Comparison of ENCODE assay signal across 10 cellular contexts in the genomic region with DNA sequence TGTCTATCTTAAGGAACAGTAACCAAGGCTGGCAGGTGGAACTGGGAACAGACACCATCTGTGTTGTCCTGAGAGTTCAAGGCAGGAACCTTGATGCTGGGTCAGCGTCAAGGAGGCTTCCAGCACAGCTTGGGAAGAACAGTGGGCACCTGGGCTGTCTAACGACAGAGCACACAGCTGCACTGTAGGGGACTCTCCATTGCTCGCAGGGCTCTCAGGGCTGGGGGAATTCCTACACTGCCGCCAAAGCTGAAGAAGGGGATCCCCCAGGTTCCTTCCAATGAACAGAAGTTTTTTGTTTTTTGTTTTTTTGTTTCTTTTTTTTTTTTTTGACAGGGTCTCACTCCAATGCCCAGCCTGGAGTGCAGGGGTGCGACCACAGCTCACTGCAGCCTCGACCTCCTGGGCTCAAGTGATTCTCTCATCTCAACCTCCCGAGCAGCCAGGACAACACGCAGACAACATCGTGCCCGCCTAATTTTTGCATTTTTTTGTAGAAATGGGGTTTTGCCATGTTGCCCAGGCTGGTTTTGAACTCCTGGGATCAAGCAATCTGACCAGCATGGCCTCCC.
A peak's percentile ranks its signal among the peaks of the same experiment; 100 is the strongest.
DNase-seq lines count a peak whose midpoint lies in the region; ATAC-seq and TF ChIP-seq lines count a peak whose summit lies in the region.
"Had no signal": no experiment of that assay in that cellular context is flagged by ENCODE, and none has a peak within 500 bp of the region (broad histone marks: within the 10 kb centered on the region; RNA-seq: fewer than 3 reads in every experiment).

No MANE protein-coding gene starts in this region.

- TF ChIP-seq CTCF in sigmoid colon (IDR thresholded peaks at IDR 0.05) = no peak

- H3K4me3 ChIP-seq in sigmoid colon (no peak overlapping the region), MG63 (no peak overlapping the region)

- H3K4me1 ChIP-seq in sigmoid colon = peaks cover 0 to 16% (median 10%) of the 10 kb centered on the region in 4 donors

- 78 to 93% methylated on average over 10 of the region's 10 CpGs for WGBS in sigmoid colon, 2 donors

- intact Hi-C loops in activated CD4-positive, alpha-beta T cell treated with anti-CD3 and anti-CD28 coated beads for 36 hours (cut with DNase I, micrococcal nuclease) = no loop called here
- intact Hi-C loops in sigmoid colon (cut with DNase I) = loop anchor here (10.0 kb wide), 1 partner anchor 481 kb away; a partner anchor contains a TSS

- H3K27ac Mint-ChIP-seq in activated CD4-positive, alpha-beta T cell treated with anti-CD3 and anti-CD28 coated beads for 36 hours = peak overlapping the region; percentile 33

- H3K27me3 ChIP-seq in sigmoid colon (no peaks in the 10 kb centered on the region), MG63 (no peaks in the 10 kb centered on the region)

- ATAC-seq in activated CD4-positive, alpha-beta T cell treated with anti-CD3 and anti-CD28 coated beads for 36 hours = peak; percentile 63
- ATAC-seq in GM21529 (IDR thresholded peaks at IDR 0.05; ENCODE audit: unreplicated experiment) (peak; percentile 49), HG03378 (IDR thresholded peaks at IDR 0.05; ENCODE audit: unreplicated experiment) (peak; percentile 46)
- ATAC-seq: naive thymus-derived CD4-positive, alpha-beta T cell had no signal

- peak overlapping the region in 3 of 4 donors; percentile 45 to 69 (median 65) for H3K27ac ChIP-seq in sigmoid colon

- CTCF ChIA-PET in activated CD4-positive, alpha-beta T cell treated with anti-CD3 and anti-CD28 coated beads for 36 hours (lab: Charles Lee) = interaction anchor here (1.1 kb wide), 2 partner anchors 16 to 25 kb away, joined by 3 to 4 read pairs; no protein-coding TSS in a partner anchor

- no peak overlapping the region for H3K4me3 Mint-ChIP-seq in activated CD4-positive, alpha-beta T cell treated with anti-CD3 and anti-CD28 coated beads for 36 hours

- H3K36me3 Mint-ChIP-seq in activated CD4-positive, alpha-beta T cell treated with anti-CD3 and anti-CD28 coated beads for 36 hours (ENCODE audit: low read depth) = no peaks in the 10 kb centered on the region
- H3K36me3 Mint-ChIP-seq: naive thymus-derived CD4-positive, alpha-beta T cell had no signal

- TF ChIP-seq EP300 in sigmoid colon (IDR thresholded peaks at IDR 0.05) = no peak

- H3K9me3 Mint-ChIP-seq in activated CD4-positive, alpha-beta T cell treated with anti-CD3 and anti-CD28 coated beads for 36 hours (ENCODE audit: low read depth) = no peaks in the 10 kb centered on the region

- peaks cover 21% of the 10 kb centered on the region for H3K27me3 Mint-ChIP-seq in activated CD4-positive, alpha-beta T cell treated with anti-CD3 and anti-CD28 coated beads for 36 hours

- POLR2A ChIA-PET in activated CD4-positive, alpha-beta T cell treated with anti-CD3 and anti-CD28 coated beads for 36 hours (lab: Charles Lee) = interaction anchor here (0.6 kb wide), 1 partner anchor 1264 kb away, joined by 5 read pairs; no protein-coding TSS in a partner anchor

- peaks cover 41% of the 10 kb centered on the region for H3K4me1 Mint-ChIP-seq in activated CD4-positive, alpha-beta T cell treated with anti-CD3 and anti-CD28 coated beads for 36 hours

- no peaks in the 10 kb centered on the region for H3K9me3 ChIP-seq in sigmoid colon
- no peaks in the 10 kb centered on the region for H3K9me3 ChIP-seq in MG63

- DNase-seq in activated CD4-positive, alpha-beta T cell treated with anti-CD3 and anti-CD28 coated beads for 36 hours = peak; percentile 64
- DNase-seq in activated CD4-positive, alpha-beta T cell treated with anti-CD3 and anti-CD28 coated beads, Interleukin-2, amount 50 U/mL, for 1 hour = no peak
- DNase-seq in sigmoid colon (no peak), UCSD-AML1 (lab: John Stamatoyannopoulos, UW; ENCODE audit: unreplicated experiment) (no peak), iPS-NIHi11 (ENCODE audit: low spot score) (no peak), MG63 (no peak)
- DNase-seq: stimulated activated CD4-positive, alpha-beta T cell treated with anti-CD3 and anti-CD28 coated beads, Interleukin-4, amount 100 ng/mL, for 1 hour had no signal

- H3K36me3 ChIP-seq in sigmoid colon = no peaks in the 10 kb centered on the region
- no peaks in the 10 kb centered on the region for H3K36me3 ChIP-seq in MG63

- TF ChIP-seq POLR2A in sigmoid colon (IDR thresholded peaks at IDR 0.05) = no peak
